ENCODE assay signal across 8 cellular contexts in the genomic region with DNA sequence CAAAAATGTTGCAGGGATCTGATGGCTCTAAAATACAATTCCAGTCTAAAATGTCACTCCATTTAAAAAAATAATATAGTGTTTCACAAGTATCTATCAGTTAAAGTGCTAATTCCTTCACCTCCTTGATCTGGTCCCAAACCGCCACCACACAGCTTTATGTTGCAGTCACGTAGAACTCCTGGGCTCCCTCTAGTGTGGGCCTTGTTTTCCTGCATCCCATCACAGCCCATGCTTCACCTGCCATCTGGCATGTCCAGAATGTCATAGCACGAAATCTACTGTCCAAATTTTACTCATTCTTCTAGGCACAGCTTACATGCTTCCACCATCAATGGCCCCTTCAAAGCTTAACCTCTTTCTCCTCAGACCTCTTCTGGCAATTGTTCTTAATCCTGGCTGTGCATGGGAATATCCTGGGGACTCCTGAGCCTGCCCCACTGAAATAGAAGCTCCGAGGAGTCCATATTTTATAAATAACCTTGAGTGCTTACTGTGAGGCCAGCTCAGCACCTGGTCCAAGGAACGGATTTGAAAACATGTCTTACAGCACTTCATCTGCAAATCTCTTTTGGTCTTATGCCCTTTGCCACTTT. TPM values are rescaled to one million over a fixed set of nuclear protein-coding genes. Genes with fewer than 3 reads are reported as not detected.
DNase-seq lines count a peak whose midpoint lies in the region; ATAC-seq, FAIRE-seq and TF ChIP-seq lines count a peak whose summit lies in the region.

No MANE protein-coding gene starts in this region.

- DNase-seq in AG09319 (ENCODE audit: extremely low read depth, low read depth) (no peak), GM12892 (ENCODE audit: insufficient read length) (no peak), HT1080 (ENCODE audit: low read depth) (peak; percentile 48), SK-N-DZ (ENCODE audit: low spot score) (peak; percentile 17), left colon (peak; percentile 44 to 63), caudate nucleus (lab: John Stamatoyannopoulos, UW) (no peak), T-helper 1 cell (no peak), superior temporal gyrus (ENCODE audit: extremely low spot score) (no peak)

- no peak overlapping the region for H3K27ac ChIP-seq in caudate nucleus (ENCODE audit: low read depth, low read length)

- TF ChIP-seq CTCF in AG09319 (IDR thresholded peaks at IDR 0.05; ENCODE audit: low read depth, low read length) = peak; percentile 59

- no peak for TF ChIP-seq POLR2A in GM12892 (IDR thresholded peaks at IDR 0.05; ENCODE audit: low read depth, low read length)

- peak; percentile 86 for ATAC-seq in left colon

- FAIRE-seq in GM12892 (lab: Jason Lieb, UNC) = peak; percentile 53

- intact Hi-C loops in left colon (cut with DNase I, micrococcal nuclease) = no loop called here

RNA-seq across cellular contexts. Expression of gene FYB2, which starts 15.5 kb away (rescaled TPM):
- polyA plus RNA-seq in GM12892 (2012; ENCODE audit: missing spikeins) = not detected
- total RNA-seq in HT1080 (2014; rRNA removed; shearing (Covaris generic)) = not detected in 2 replicates
- polyA plus RNA-seq in HT1080 (2015; cell fraction: cytosol; rRNA removed) = not detected in 2 replicates
- polyA plus RNA-seq in HT1080 (2015; cell fraction: nucleus; rRNA removed) = not detected in 2 replicates
- polyA plus RNA-seq in SK-N-DZ (2014; cell fraction: cytosol; rRNA removed) = not detected in 2 replicates
- not detected in 2 replicates for polyA plus RNA-seq in SK-N-DZ (2014; cell fraction: nucleus; rRNA removed)
- total RNA-seq in left colon = 1 to 10 TPM; 1.4 to 6.0 TPM

RNA-seq across cellular contexts. Expression of gene C8A, which starts 50.9 kb away (rescaled TPM):
- polyA plus RNA-seq in GM12892 (2012; ENCODE audit: missing spikeins) = not detected
- not detected in 2 replicates for total RNA-seq in HT1080 (2014; rRNA removed; shearing (Covaris generic))
- not detected in 2 replicates for polyA plus RNA-seq in HT1080 (2015; cell fraction: cytosol; rRNA removed)
- polyA plus RNA-seq in HT1080 (2015; cell fraction: nucleus; rRNA removed) = not detected in 2 replicates
- not detected in 2 replicates for polyA plus RNA-seq in SK-N-DZ (2014; cell fraction: cytosol; rRNA removed)
- not detected in 2 replicates for polyA plus RNA-seq in SK-N-DZ (2014; cell fraction: nucleus; rRNA removed)
- not detected for total RNA-seq in left colon

Comparison
In these comparisons a context has a peak if more than half of its experiments do, and no peak if none do; other contexts are left out.
1. DNase-seq: peak in HT1080 (single experiment), SK-N-DZ (single experiment) and left colon (2 of 2); none in AG09319 (single experiment), GM12892 (single experiment), caudate nucleus (0 of 61), T-helper 1 cell (0 of 5) and superior temporal gyrus (single experiment).